ENCODE assay signal across 1 cellular context in genomic region chr19:35897706-35898451, GRCh38.
TF ChIP-seq lines count a peak whose summit lies in the region.

No MANE protein-coding gene starts in this region.

TF ChIP-seq in HepG2, 621 proteins besides CTCF, POLR2A, EP300 and RAD21:
- 0 out of 2 replicates have a peak, but pooled peaks have one; percentile 6 for TF ChIP-seq ZFY (CRISPR knock-in tag; IDR thresholded peaks at IDR 0.05)
- no peak for TF ChIP-seq TBL1XR1 (IDR thresholded peaks at IDR 0.05; ENCODE audit: borderline replicate concordance, low read length, partially characterized antibody)
- TF ChIP-seq NFE2L2 (IDR thresholded peaks at IDR 0.05; ENCODE audit: low read length) = no peak
- TF ChIP-seq ARID5B (CRISPR knock-in tag; IDR thresholded peaks at IDR 0.05) = no peak
- TF ChIP-seq ARHGAP35 (CRISPR knock-in tag; IDR thresholded peaks at IDR 0.05; ENCODE audit: borderline replicate concordance) = no peak
- TF ChIP-seq IRX3 (CRISPR knock-in tag; IDR thresholded peaks at IDR 0.05; ENCODE audit: borderline replicate concordance, low read depth) = no peak
- TF ChIP-seq ZNF841 (CRISPR knock-in tag; IDR thresholded peaks at IDR 0.05; ENCODE audit: borderline replicate concordance) = no peak
- no peak for TF ChIP-seq BORCS8-MEF2B (CRISPR knock-in tag; IDR thresholded peaks at IDR 0.05)
- no peak for TF ChIP-seq ZNF296 (CRISPR knock-in tag; conservative IDR thresholded peaks at IDR 0.05)
